ENCODE assay signal across 22 cellular contexts in genomic region chrX:109274806-109275205, GRCh38.
DNase-seq lines count a peak whose midpoint lies in the region; ATAC-seq, FAIRE-seq and TF ChIP-seq lines count a peak whose summit lies in the region.
"Had no signal": no experiment of that assay in that cellular context is flagged by ENCODE, and none has a peak within 500 bp of the region (broad histone marks: within the 10 kb centered on the region; RNA-seq: fewer than 3 reads in every experiment).

No MANE protein-coding gene starts in this region.

- no peaks in the 10 kb centered on the region for H4K20me1 ChIP-seq in MM.1S (ENCODE audit: insufficient read depth, low read length)
- H4K20me1 ChIP-seq in GM12878 (ENCODE audit: control insufficient read depth, insufficient read depth): no peaks in the 10 kb centered on the region

- in situ Hi-C loops in GM12878 (cut with MboI): no loop called here

- no peaks in the 10 kb centered on the region for H3K9me2 ChIP-seq in MM.1S (replicated peaks; ENCODE audit: insufficient read depth, low read length)

- H3K79me2 ChIP-seq in MM.1S (ENCODE audit: low read length) (no peaks in the 10 kb centered on the region), GM12878 (ENCODE audit: control insufficient read depth, insufficient read depth, low read length) (no peaks in the 10 kb centered on the region)

- H3K4me1 ChIP-seq in MM.1S (ENCODE audit: low read length) (peaks cover 38% of the 10 kb centered on the region), GM12878 (ENCODE audit: control insufficient read depth, insufficient read depth, low read length) (peaks cover 15% of the 10 kb centered on the region)
- H3K4me1 ChIP-seq: BE2C had no signal

- CTCF ChIA-PET in GM12878 (lab: Yijun Ruan, JAX): interaction anchor here (5.0 to 7.3 kb wide), 2 partner anchors 109 to 576 kb away, joined by 32 to 59 read pairs; no protein-coding TSS in a partner anchor

- BruUV-seq in GM12878 (replicated peaks; lab: Mats Ljungman, UMichigan): no TSS peak

- SMC1A ChIA-PET in GM12878 (lab: Charles Lee; ENCODE audit: uncharacterized antibody, unreplicated experiment): interaction anchor here (9.2 to 11.2 kb wide), 2 partner anchors 86 to 108 kb away, joined by 89 to 168 read pairs; no protein-coding TSS in a partner anchor

- H3K9ac ChIP-seq in MM.1S (ENCODE audit: low read length) (no peak overlapping the region), GM12878 (ENCODE audit: control insufficient read depth, insufficient read depth, low read length) (no peak overlapping the region)

- peak; percentile 11 for ATAC-seq in GM18909 (IDR thresholded peaks at IDR 0.05; ENCODE audit: poor library complexity, unreplicated experiment)
- no peak for ATAC-seq in GM12878
- ATAC-seq: GM23338 had no signal

- H3K4me3 ChIP-seq in MM.1S (ENCODE audit: low read length): no peak overlapping the region
- H3K4me3 ChIP-seq in GM12878: no peak overlapping the region
- H3K4me3 ChIP-seq in WERI-Rb-1 (ENCODE audit: low read depth, low read length): no peak overlapping the region
- H3K4me3 ChIP-seq: GM23338 had no signal

- POLR2A ChIA-PET in GM12878 (lab: Charles Lee): no interaction called here

- H2AFZ ChIP-seq in MM.1S (ENCODE audit: low read length) (no peak overlapping the region), GM12878 (ENCODE audit: control insufficient read depth, low read depth, low read length) (no peak overlapping the region; the same call in 1 of the 2 replicates)
- H2AFZ ChIP-seq: GM23338 had no signal

- H3K27me3 ChIP-seq in MM.1S (replicated peaks; ENCODE audit: insufficient read depth, low read length) (peaks cover 11% of the 10 kb centered on the region; the same call in 1 of the 2 replicates), GM12878 (replicated peaks in 1 of 2; ENCODE audit: control insufficient read depth in 2 of 2, insufficient read depth in 2 of 2, low read length in 1 of 2) (no peaks in the 10 kb centered on the region), WERI-Rb-1 (ENCODE audit: insufficient read depth, low read depth, severe bottlenecking) (peaks cover 4% of the 10 kb centered on the region)
- H3K27me3 ChIP-seq: BE2C had no signal

- no peaks in the 10 kb centered on the region for H3K9me3 ChIP-seq in MM.1S (replicated peaks; ENCODE audit: insufficient read depth, low read length)
- no peaks in the 10 kb centered on the region; the same call in 1 of the 3 replicates for H3K9me3 ChIP-seq in GM12878 (replicated peaks; ENCODE audit: control insufficient read depth, insufficient read depth, low read length)
- no peaks in the 10 kb centered on the region for H3K9me3 ChIP-seq in WERI-Rb-1 (ENCODE audit: severe bottlenecking)
- H3K9me3 ChIP-seq: BE2C had no signal

- no peak for TF ChIP-seq CTCF in MM.1S (IDR thresholded peaks at IDR 0.05; ENCODE audit: low read length)
- no peak for TF ChIP-seq CTCF in GM12878 (IDR thresholded peaks at IDR 0.05 in 2 of 3, conservative IDR thresholded peaks at IDR 0.05 in 1 of 3; ENCODE audit: control insufficient read depth in 2 of 3, extremely low read depth in 1 of 3, insufficient read depth in 1 of 3, low read depth in 3 of 3, low read length in 3 of 3)
- no peak for TF ChIP-seq CTCF in WERI-Rb-1 (IDR thresholded peaks at IDR 0.05; ENCODE audit: low read depth, low read length)

- WGBS in GM12878 (ENCODE audit: insufficient coverage, insufficient replicate concordance, low lambda C conversion rate, missing lambda C conversion rate): 13% methylated on average over 3 of the region's 3 CpGs

- no peak for TF ChIP-seq POLR2A in GM12878 (IDR thresholded peaks at IDR 0.05; ENCODE audit: low read depth, low read length)

- no peak for TF ChIP-seq RAD21 in GM12878 (IDR thresholded peaks at IDR 0.05; ENCODE audit: insufficient read depth, low read depth, low read length)

- intact Hi-C loops in GM12878 (cut with micrococcal nuclease; ENCODE audit: unreplicated experiment): loop anchor here (5.0 kb wide), 1 partner anchor 188 kb away; no protein-coding TSS in a partner anchor

- no peak for TF ChIP-seq EP300 in GM12878 (IDR thresholded peaks at IDR 0.05; ENCODE audit: borderline replicate concordance in 1 of 2, control insufficient read depth in 1 of 2, low read depth in 2 of 2, low read length in 2 of 2)

- H3F3A ChIP-seq in MM.1S (ENCODE audit: insufficient read depth, low read length): peaks cover 19% of the 10 kb centered on the region

- peak overlapping the region; percentile 35; the same call in 1 of the 2 replicates for H3K4me2 ChIP-seq in MM.1S (ENCODE audit: low read depth, low read length)
- H3K4me2 ChIP-seq in GM12878 (ENCODE audit: control insufficient read depth, insufficient read depth): 0 out of 2 replicates have a peak overlapping the region, but pooled peaks have one; percentile 17
- H3K4me2 ChIP-seq: GM23338 had no signal

- H3K36me3 ChIP-seq in MM.1S (replicated peaks; ENCODE audit: insufficient read depth, low read length) (no peaks in the 10 kb centered on the region), GM12878 (ENCODE audit: control insufficient read depth in 2 of 2, insufficient read depth in 2 of 2, low read length in 1 of 2) (no peaks in the 10 kb centered on the region), WERI-Rb-1 (no peaks in the 10 kb centered on the region)
- H3K36me3 ChIP-seq: BE2C had no signal

- H3K27ac ChIP-seq in MM.1S (ENCODE audit: low read length) (no peak overlapping the region), GM12878 (ENCODE audit: control insufficient read depth, insufficient read depth) (no peak overlapping the region), WERI-Rb-1 (no peak overlapping the region)

- DNase-seq in MM.1S: peak; percentile 58
- no peak for DNase-seq in GM12878 (ENCODE audit: low read depth, low spot score)
- no peak for DNase-seq in RPMI8226
- DNase-seq in SIG-M5 treated with dmso at 0.1 percent for 504 hours (lab: John Stamatoyannopoulos, UW; ENCODE audit: unreplicated experiment): no peak
- no peak for DNase-seq in WERI-Rb-1
- DNase-seq: ACHN; BE2C; C1 segment of cervical spinal cord; CD4-positive, CD25-positive, alpha-beta regulatory T cell; CD8-positive, alpha-beta memory T cell; COR-L47; DMS 273 treated with DMSO at 0.1 percent for 48 hours; DMS53; DND-41; EL; HCEC 1CT; KG1 had no signal

- no peak for FAIRE-seq in GM12878 (lab: Jason Lieb, UNC)
- FAIRE-seq: A204.1, GM12892, H54 had no signal

- RAD21 ChIA-PET in GM12878 (lab: Charles Lee; ENCODE audit: unreplicated experiment): no interaction called here

TF ChIP-seq in GM12878, 131 proteins besides CTCF, POLR2A, EP300 and RAD21:
- TF ChIP-seq BHLHE40 (IDR thresholded peaks at IDR 0.05; ENCODE audit: borderline replicate concordance in 1 of 2, low read depth in 2 of 2, low read length in 1 of 2): no peak
TF ChIP-seq in GM12878: peak in this region for 0.
